20 cellular contexts compared by ENCODE assay signal in genomic region chr7:112147752-112148435, GRCh38. TPM values are rescaled to one million over a fixed set of nuclear protein-coding genes. Genes with fewer than 3 reads are reported as not detected.
DNase-seq lines count a peak whose midpoint lies in the region; ATAC-seq and TF ChIP-seq lines count a peak whose summit lies in the region.
"Had no signal": no experiment of that assay in that cellular context is flagged by ENCODE, and none has a peak within 500 bp of the region (broad histone marks: within the 10 kb centered on the region; RNA-seq: fewer than 3 reads in every experiment).

No MANE protein-coding gene starts in this region.

- peak overlapping the region; percentile 79 for H3K27ac ChIP-seq in neural cell (ENCODE audit: low read length)
- H3K27ac ChIP-seq: epithelial cell of prostate, left ventricle myocardium inferior, neutrophil, thoracic aorta had no signal

- TF ChIP-seq RAD21 in neural cell (conservative IDR thresholded peaks at IDR 0.05), result no peak

- H3K79me2 ChIP-seq in neural cell (replicated peaks; ENCODE audit: insufficient read depth, low read length), result no peaks in the 10 kb centered on the region

- no peak overlapping the region for H3K4me3 ChIP-seq in neural cell (ENCODE audit: low read length)
- H3K4me3 ChIP-seq: GM12878, left ventricle myocardium inferior, thoracic aorta had no signal

- H3K9me3 ChIP-seq in neural cell (ENCODE audit: low read length), result no peaks in the 10 kb centered on the region
- H3K9me3 ChIP-seq: left ventricle myocardium inferior, neutrophil, thoracic aorta had no signal

- TF ChIP-seq CTCF in neural cell (IDR thresholded peaks at IDR 0.05; ENCODE audit: poor library complexity, severe bottlenecking), result no peak

- H3K9me2 ChIP-seq in neural cell (ENCODE audit: insufficient read depth, low read length), result no peaks in the 10 kb centered on the region

- no peak overlapping the region for H2AFZ ChIP-seq in neural cell (ENCODE audit: low read depth, low read length)

- no peak overlapping the region for H3K4me2 ChIP-seq in neural cell (ENCODE audit: low read length)

- DNase-seq in G401 (ENCODE audit: low spot score) (peak; percentile 66), NCI-H1694 (lab: John Stamatoyannopoulos, UW) (peak; percentile 46), cerebellar cortex (ENCODE audit: low spot score) (peak; percentile 55)
- DNase-seq in stimulated activated CD4-positive, alpha-beta T cell treated with anti-CD3 and anti-CD28 coated beads, Interleukin-4, amount 100 ng/mL, for 24 hours, result no peak
- DNase-seq: activated CD4-positive, alpha-beta T cell treated with anti-CD3 and anti-CD28 coated beads for 36 hours; activated naive CD4-positive, alpha-beta T cell treated with anti-CD3 and anti-CD28 coated beads for 36 hours; activated T-cell treated with anti-CD3 and anti-CD28 coated beads, Interleukin-2, amount 50 U/mL, for 72 hours; CD8-positive, alpha-beta memory T cell; foreskin fibroblast; left ventricle myocardium inferior; NCI-H524 treated with DMSO at 0.1 percent for 48 hours; OCI-M1; SHP77 had no signal

- H3K27me3 ChIP-seq in neural cell (ENCODE audit: insufficient read depth, low read depth, low read length), result no peaks in the 10 kb centered on the region
- H3K27me3 ChIP-seq: neutrophil had no signal

- no peak for TF ChIP-seq EP300 in neural cell (conservative IDR thresholded peaks at IDR 0.05; ENCODE audit: poor library complexity, severe bottlenecking)

- no peak for ATAC-seq in GM21723 (IDR thresholded peaks at IDR 0.05; ENCODE audit: unreplicated experiment)
- no peak for ATAC-seq in HG02798 (IDR thresholded peaks at IDR 0.05; ENCODE audit: poor library complexity, unreplicated experiment)
- ATAC-seq: activated CD4-positive, alpha-beta T cell treated with anti-CD3 and anti-CD28 coated beads for 36 hours; activated T-cell treated with anti-CD3 and anti-CD28 coated beads, Interleukin-2, amount 50 U/mL, for 72 hours; GM12878 had no signal

- in situ Hi-C loops in G401 (cut with HindIII; ENCODE audit: low sequenced_read_pairs), result no loop called here

- H3F3A ChIP-seq in neural cell (ENCODE audit: insufficient read depth, low read length, poor library complexity, severe bottlenecking), result no peaks in the 10 kb centered on the region

- no peak overlapping the region for H3K9ac ChIP-seq in neural cell (ENCODE audit: low read length)

- H4K20me1 ChIP-seq in neural cell (ENCODE audit: insufficient read depth), result no peaks in the 10 kb centered on the region

- no peaks in the 10 kb centered on the region for H3K36me3 ChIP-seq in neural cell (ENCODE audit: insufficient read depth, low read length)
- H3K36me3 ChIP-seq: left ventricle myocardium inferior, neutrophil, thoracic aorta had no signal

TF ChIP-seq in neural cell, 6 proteins besides CTCF, POLR2A, EP300 and RAD21:
- no peak for TF ChIP-seq POLR2AphosphoS5 (IDR thresholded peaks at IDR 0.05)
- TF ChIP-seq EZH2 (IDR thresholded peaks at IDR 0.05; ENCODE audit: borderline replicate concordance, insufficient read depth, low read length, poor library complexity, severe bottlenecking), result no peak
- no peak for TF ChIP-seq TAF1 (IDR thresholded peaks at IDR 0.05; ENCODE audit: low read depth)
- no peak for TF ChIP-seq SMC3 (conservative IDR thresholded peaks at IDR 0.05; ENCODE audit: poor library complexity)
- TF ChIP-seq REST (IDR thresholded peaks at IDR 0.05; ENCODE audit: borderline replicate concordance), result no peak
- TF ChIP-seq MXI1 (conservative IDR thresholded peaks at IDR 0.05; ENCODE audit: poor library complexity, severe bottlenecking), result no peak

RNA-seq across cellular contexts. Expression of gene DOCK4, which starts 58.3 kb away (rescaled TPM):
- total RNA-seq in G401 (2014; rRNA removed; shearing (Covaris generic)), result 0.07 TPM in 1 of 2 replicates, not detected in the other
- 24.3 and 28.1 TPM in 2 replicates for polyA plus RNA-seq in neural cell
- 93.7 and 135 TPM in 2 replicates for polyA minus RNA-seq in neural cell
- polyA plus RNA-seq: CD8-positive, alpha-beta memory T cell had no signal

RNA-seq across cellular contexts. Expression of gene ZNF277, which starts 58.6 kb away (rescaled TPM):
- 20.7 and 53.1 TPM in 2 replicates for total RNA-seq in G401 (2014; rRNA removed; shearing (Covaris generic))
- 30.0 and 36.6 TPM in 2 replicates for polyA plus RNA-seq in neural cell
- polyA minus RNA-seq in neural cell, result 67.7 and 76.2 TPM in 2 replicates
